Comparison of ENCODE assay signal across 8 cellular contexts in genomic region chr1:54716299-54717047, GRCh38. TPM values are rescaled to one million over a fixed set of nuclear protein-coding genes. Genes with fewer than 3 reads are reported as not detected.
DNase-seq lines count a peak whose midpoint lies in the region; ATAC-seq and TF ChIP-seq lines count a peak whose summit lies in the region.

No MANE protein-coding gene starts in this region.

- no peak for TF ChIP-seq POLR2A in gastrocnemius medialis (IDR thresholded peaks at IDR 0.05)

- no peaks in the 10 kb centered on the region for H3K36me3 Mint-ChIP-seq in T-helper 17 cell (ENCODE audit: low read depth)

- H3K4me3 ChIP-seq in fibroblast of the aortic adventitia (ENCODE audit: low read depth, low read length), result peak overlapping the region; percentile 95
- H3K4me3 ChIP-seq in gastrocnemius medialis, result peak overlapping the region; percentile 91 to 98 (median 97)

- ATAC-seq in T-helper 17 cell (no peak), gastrocnemius medialis (peak in 1 of 2 donors; percentile 13), HG03039 (IDR thresholded peaks at IDR 0.05; ENCODE audit: unreplicated experiment) (no peak), HG03045 (IDR thresholded peaks at IDR 0.05; ENCODE audit: unreplicated experiment) (no peak)

- H3K27me3 Mint-ChIP-seq in T-helper 17 cell, result no peaks in the 10 kb centered on the region

- in situ Hi-C loops in gastrocnemius medialis (cut with MboI; ENCODE audit: low sequenced_read_pairs in 4 of 4), result no loop called here

- H3K27me3 ChIP-seq in gastrocnemius medialis, result no peaks in the 10 kb centered on the region

- peak overlapping the region; percentile 91 for H3K4me3 Mint-ChIP-seq in T-helper 17 cell

- TF ChIP-seq CTCF in fibroblast of the aortic adventitia (IDR thresholded peaks at IDR 0.05; ENCODE audit: insufficient read depth, low read length) (no peak), gastrocnemius medialis (IDR thresholded peaks at IDR 0.05 in 4 of 5, conservative IDR thresholded peaks at IDR 0.05 in 1 of 5) (no peak)

- intact Hi-C loops in gastrocnemius medialis (cut with DNase I; ENCODE audit: low total_unique reads), result loop anchor here (5.0 kb wide), 3 partner anchors 169 to 829 kb away; partner anchors contain the start of genes ACOT11, IFT25, LRRC42 and YIPF1

- H3K9me3 ChIP-seq in T-helper 17 cell (ENCODE audit: control insufficient read depth, low read length, poor library complexity, severe bottlenecking) (no peaks in the 10 kb centered on the region), gastrocnemius medialis (no peaks in the 10 kb centered on the region)

- H3K27ac ChIP-seq in gastrocnemius medialis, result peak overlapping the region; percentile 88 to 94 (median 90)

- peak in 2 of 3 donors; percentile 8 to 30 for DNase-seq in stimulated activated CD4-positive, alpha-beta T cell treated with anti-CD3 and anti-CD28 coated beads, Interleukin-12 subunit alpha, Interleukin-12 subunit beta, amount 100 ng/mL, for 48 hours (ENCODE audit: low read depth in 2 of 3, low spot score in 1 of 3)
- no peak for DNase-seq in stimulated activated CD4-positive, alpha-beta T cell treated with anti-CD3 and anti-CD28 coated beads, Interleukin-12 subunit alpha, Interleukin-12 subunit beta, amount 100 ng/mL, for 4 hours
- DNase-seq in T-helper 17 cell, result no peak
- DNase-seq in fibroblast of the aortic adventitia (ENCODE audit: low read depth), result peak; percentile 61
- no peak for DNase-seq in gastrocnemius medialis
- DNase-seq in midbrain (lab: John Stamatoyannopoulos, UW), result no peak

- peaks cover 12 to 15% of the 10 kb centered on the region in 2 donors for H3K4me1 ChIP-seq in gastrocnemius medialis

- peaks cover 2 to 23% of the 10 kb centered on the region in 2 donors for H3K36me3 ChIP-seq in gastrocnemius medialis

- peak overlapping the region; percentile 85 for H3K27ac Mint-ChIP-seq in T-helper 17 cell

- peaks cover 22% of the 10 kb centered on the region for H3K4me1 Mint-ChIP-seq in T-helper 17 cell

RNA-seq across cellular contexts. Expression of gene TTC4, which starts 0.8 kb away (rescaled TPM):
- total RNA-seq in T-helper 17 cell (1 to 10 TPM; 9.1 to 9.7 TPM), fibroblast of the aortic adventitia (ENCODE audit: low replicate concordance) (19.3 and 28.0 TPM in 2 replicates), gastrocnemius medialis (10 to 100 TPM; 26.7 to 44.3 (median 31.4) TPM)

RNA-seq across cellular contexts. Expression of gene PARS2, which starts 47.9 kb away (rescaled TPM):
- total RNA-seq in T-helper 17 cell (under 1 TPM; 0.37 to 0.80 TPM), fibroblast of the aortic adventitia (ENCODE audit: low replicate concordance) (3.8 and 4.1 TPM in 2 replicates), gastrocnemius medialis (1 to 10 TPM; 4.7 to 8.4 (median 4.9) TPM)

Comparison
In these comparisons a context has a peak if more than half of its experiments do, and no peak if none do; other contexts are left out.
1. DNase-seq: peak in stimulated activated CD4-positive, alpha-beta T cell treated with anti-CD3 and anti-CD28 coated beads, Interleukin-12 subunit alpha, Interleukin-12 subunit beta, amount 100 ng/mL, for 48 hours (2 of 3) and fibroblast of the aortic adventitia (single experiment); none in stimulated activated CD4-positive, alpha-beta T cell treated with anti-CD3 and anti-CD28 coated beads, Interleukin-12 subunit alpha, Interleukin-12 subunit beta, amount 100 ng/mL, for 4 hours (single experiment), T-helper 17 cell (0 of 3), gastrocnemius medialis (0 of 2) and midbrain (single experiment).